In genomic region chr14:68248481-68249255, GRCh38 we compare ENCODE assay signal across 8 cellular contexts.
A peak's percentile ranks its signal among the peaks of the same experiment; 100 is the strongest.
DNase-seq lines count a peak whose midpoint lies in the region; ATAC-seq and TF ChIP-seq lines count a peak whose summit lies in the region.

No MANE protein-coding gene starts in this region.

- H3K9me3 Mint-ChIP-seq in activated naive CD8-positive, alpha-beta T cell treated with anti-CD3 and anti-CD28 coated beads, Interleukin-2, amount 10 ng/mL, durations not matched to agents 7 days and 5 days: no peaks in the 10 kb centered on the region
- no peaks in the 10 kb centered on the region for H3K9me3 Mint-ChIP-seq in activated naive CD8-positive, alpha-beta T cell treated with anti-CD3 and anti-CD28 coated beads for 36 hours

- H3K36me3 ChIP-seq in Loucy (ENCODE audit: insufficient read depth, low read length): no peaks in the 10 kb centered on the region
- no peaks in the 10 kb centered on the region for H3K36me3 ChIP-seq in SK-N-MC (ENCODE audit: insufficient read depth, low read length)
- no peaks in the 10 kb centered on the region for H3K36me3 ChIP-seq in esophagus (ENCODE audit: control insufficient read depth in 2 of 2, insufficient read depth in 2 of 2, low read length in 1 of 2)

- H3K79me2 ChIP-seq in Loucy (ENCODE audit: insufficient read depth, low read length): no peaks in the 10 kb centered on the region

- H3K27me3 Mint-ChIP-seq in activated naive CD8-positive, alpha-beta T cell treated with anti-CD3 and anti-CD28 coated beads, Interleukin-2, amount 10 ng/mL, durations not matched to agents 7 days and 5 days: no peaks in the 10 kb centered on the region
- no peaks in the 10 kb centered on the region for H3K27me3 Mint-ChIP-seq in activated naive CD8-positive, alpha-beta T cell treated with anti-CD3 and anti-CD28 coated beads for 36 hours

- H3K4me3 Mint-ChIP-seq in activated naive CD8-positive, alpha-beta T cell treated with anti-CD3 and anti-CD28 coated beads, Interleukin-2, amount 10 ng/mL, durations not matched to agents 7 days and 5 days: no peak overlapping the region
- H3K4me3 Mint-ChIP-seq in activated naive CD8-positive, alpha-beta T cell treated with anti-CD3 and anti-CD28 coated beads for 36 hours: no peak overlapping the region

- H3K4me1 ChIP-seq in Loucy (ENCODE audit: insufficient read depth, low read length, poor library complexity, severe bottlenecking) (peaks cover 66% of the 10 kb centered on the region), esophagus (ENCODE audit: control insufficient read depth in 2 of 2, insufficient read depth in 2 of 2, low read length in 1 of 2) (peaks cover 2 to 8% of the 10 kb centered on the region in 2 donors)

- H3K27ac ChIP-seq in SK-N-MC: peak overlapping the region; percentile 93
- H3K27ac ChIP-seq in esophagus (ENCODE audit: low read depth in 2 of 2, low read length in 1 of 2): peak overlapping the region; percentile 79 to 86

- peak; percentile 58 for ATAC-seq in activated naive CD8-positive, alpha-beta T cell treated with anti-CD3 and anti-CD28 coated beads, Interleukin-2, amount 10 ng/mL, durations not matched to agents 7 days and 5 days (ENCODE audit: low read depth)
- ATAC-seq in HG02981 (IDR thresholded peaks at IDR 0.05; ENCODE audit: unreplicated experiment) (no peak), GM18511 (IDR thresholded peaks at IDR 0.05; ENCODE audit: unreplicated experiment) (no peak)

- no peaks in the 10 kb centered on the region for H4K20me1 ChIP-seq in Loucy (ENCODE audit: insufficient read depth, low read length, poor library complexity, severe bottlenecking)

- no peak overlapping the region for H3K4me3 ChIP-seq in Loucy (ENCODE audit: low read length, poor library complexity, severe bottlenecking)
- H3K4me3 ChIP-seq in SK-N-MC: peak overlapping the region; percentile 6; the same call in 1 of the 2 replicates
- no peak overlapping the region for H3K4me3 ChIP-seq in esophagus (ENCODE audit: low read depth in 1 of 2, low read length in 2 of 2)

- H3K9me3 ChIP-seq in Loucy (ENCODE audit: insufficient read depth, low read depth, low read length): no peaks in the 10 kb centered on the region
- no peaks in the 10 kb centered on the region for H3K9me3 ChIP-seq in SK-N-MC (ENCODE audit: low read depth, low read length)
- H3K9me3 ChIP-seq in esophagus (ENCODE audit: control insufficient read depth in 2 of 2, insufficient read depth in 1 of 2, low read depth in 1 of 2, low read length in 1 of 2): no peaks in the 10 kb centered on the region

- peak overlapping the region; percentile 58 for H3K9ac ChIP-seq in Loucy (ENCODE audit: low read depth, low read length, poor library complexity, severe bottlenecking)
- H3K9ac ChIP-seq in SK-N-MC (ENCODE audit: insufficient read length): peak overlapping the region; percentile 7

- POLR2A ChIA-PET in activated naive CD8-positive, alpha-beta T cell treated with anti-CD3 and anti-CD28 coated beads, Interleukin-2, amount 10 ng/mL, durations not matched to agents 7 days and 5 days (lab: Charles Lee): interaction anchor here (1.0 to 4.4 kb wide), 3 partner anchors 543 to 567 kb away, joined by 3 to 22 read pairs (median 4); partner anchors contain the start of gene ZFP36L1

- peak; percentile 79 for TF ChIP-seq CTCF in Loucy (conservative IDR thresholded peaks at IDR 0.05; ENCODE audit: low read length)

- H2AFZ ChIP-seq in Loucy (ENCODE audit: low read length): 0 out of 2 replicates have a peak overlapping the region, but pooled peaks have one; percentile 10

- peak; percentile 31 for DNase-seq in activated naive CD8-positive, alpha-beta T cell treated with anti-CD3 and anti-CD28 coated beads, Interleukin-2, amount 10 ng/mL, durations not matched to agents 7 days and 5 days
- DNase-seq in activated naive CD8-positive, alpha-beta T cell treated with anti-CD3 and anti-CD28 coated beads for 36 hours: no peak
- peak; percentile 75 for DNase-seq in SK-N-MC (ENCODE audit: low read depth, low spot score)
- peak; percentile 88 for DNase-seq in myocyte (ENCODE audit: low read depth)

- no peaks in the 10 kb centered on the region for H3K27me3 ChIP-seq in Loucy (ENCODE audit: insufficient read depth, low read length, poor library complexity, severe bottlenecking)
- no peaks in the 10 kb centered on the region for H3K27me3 ChIP-seq in esophagus (ENCODE audit: control insufficient read depth in 1 of 2, insufficient read depth in 2 of 2, low read length in 2 of 2)

- H3K4me2 ChIP-seq in Loucy (ENCODE audit: low read depth, low read length, poor library complexity, severe bottlenecking): peak overlapping the region; percentile 9

- H3K27ac Mint-ChIP-seq in activated naive CD8-positive, alpha-beta T cell treated with anti-CD3 and anti-CD28 coated beads, Interleukin-2, amount 10 ng/mL, durations not matched to agents 7 days and 5 days: no peak overlapping the region
- no peak overlapping the region for H3K27ac Mint-ChIP-seq in activated naive CD8-positive, alpha-beta T cell treated with anti-CD3 and anti-CD28 coated beads for 36 hours

- whole genome bisulfite sequencing in esophagus, 2 donors: 47 to 60% methylated on average over 7 of the region's 7 CpGs

- no peaks in the 10 kb centered on the region for H3K9me2 ChIP-seq in Loucy (replicated peaks; ENCODE audit: low read depth, low read length)

- H3K36me3 Mint-ChIP-seq in activated naive CD8-positive, alpha-beta T cell treated with anti-CD3 and anti-CD28 coated beads, Interleukin-2, amount 10 ng/mL, durations not matched to agents 7 days and 5 days: no peaks in the 10 kb centered on the region
- no peaks in the 10 kb centered on the region for H3K36me3 Mint-ChIP-seq in activated naive CD8-positive, alpha-beta T cell treated with anti-CD3 and anti-CD28 coated beads for 36 hours

- peaks cover 12% of the 10 kb centered on the region for H3K4me1 Mint-ChIP-seq in activated naive CD8-positive, alpha-beta T cell treated with anti-CD3 and anti-CD28 coated beads, Interleukin-2, amount 10 ng/mL, durations not matched to agents 7 days and 5 days
- peaks cover 50% of the 10 kb centered on the region for H3K4me1 Mint-ChIP-seq in activated naive CD8-positive, alpha-beta T cell treated with anti-CD3 and anti-CD28 coated beads for 36 hours

- no peaks in the 10 kb centered on the region for H3F3A ChIP-seq in Loucy (ENCODE audit: low read depth)
